Comparison of ENCODE assay signal across 11 cellular contexts in genomic region chr1:234188454-234188792, GRCh38.
DNase-seq lines count a peak whose midpoint lies in the region; ATAC-seq and TF ChIP-seq lines count a peak whose summit lies in the region.
"Had no signal": no experiment of that assay in that cellular context is flagged by ENCODE, and none has a peak within 500 bp of the region (broad histone marks: within the 10 kb centered on the region; RNA-seq: fewer than 3 reads in every experiment).

No MANE protein-coding gene starts in this region.

- peak; percentile 46; the same call in 1 of the 2 replicates for TF ChIP-seq CTCF in GM12874 (IDR thresholded peaks at IDR 0.05; ENCODE audit: insufficient read depth, low read depth, low read length)
- TF ChIP-seq CTCF in suprapubic skin (IDR thresholded peaks at IDR 0.05): no peak
- no peak for TF ChIP-seq CTCF in lower leg skin (IDR thresholded peaks at IDR 0.05)

- ATAC-seq in HG02885 (IDR thresholded peaks at IDR 0.05; ENCODE audit: poor library complexity, unreplicated experiment): no peak

- H3K9me3 ChIP-seq in suprapubic skin: peaks cover 6% of the 10 kb centered on the region

- H3K4me1 ChIP-seq in suprapubic skin: no peaks in the 10 kb centered on the region

- no peak for TF ChIP-seq EP300 in suprapubic skin (IDR thresholded peaks at IDR 0.05)

- 44% methylated on average over 3 of the region's 3 CpGs for WGBS in suprapubic skin
- 37 to 42% methylated on average over 3 of the region's 3 CpGs for WGBS in lower leg skin, 2 donors

- no peaks in the 10 kb centered on the region for H3K36me3 ChIP-seq in suprapubic skin

- intact Hi-C loops in lower leg skin (cut with DNase I; ENCODE audit: low total_unique reads): no loop called here

- no peak overlapping the region for H3K27ac ChIP-seq in suprapubic skin

- DNase-seq in A172 (ENCODE audit: low spot score) (peak; percentile 24), NCI-H526 treated with DMSO at 0.1 percent for 48 hours (lab: John Stamatoyannopoulos, UW) (peak; percentile 52), dermis blood vessel endothelial cell (peak; percentile 17), superior temporal gyrus (ENCODE audit: extremely low spot score) (no peak), suprapubic skin (ENCODE audit: low spot score in 2 of 2) (no peak), lower leg skin (ENCODE audit: low spot score in 2 of 2) (no peak)
- DNase-seq: activated T-cell treated with anti-CD3 and anti-CD28 coated beads, Interleukin-2, amount 50 U/mL, for 1 hour; posterior cingulate gyrus; RPMI8226 had no signal

- H3K4me3 ChIP-seq in suprapubic skin (no peak overlapping the region), lower leg skin (ENCODE audit: low read depth, poor library complexity, severe bottlenecking) (no peak overlapping the region)

- TF ChIP-seq POLR2A in suprapubic skin (IDR thresholded peaks at IDR 0.05) (no peak), lower leg skin (IDR thresholded peaks at IDR 0.05) (no peak)

- H3K27me3 ChIP-seq in suprapubic skin: peaks cover 11% of the 10 kb centered on the region

Comparison
In these comparisons a context has a peak if more than half of its experiments do, and no peak if none do; other contexts are left out.
1. DNase-seq: peak in A172 (single experiment), NCI-H526 treated with DMSO at 0.1 percent for 48 hours (single experiment) and dermis blood vessel endothelial cell (single experiment); none in superior temporal gyrus (single experiment), suprapubic skin (0 of 2) and lower leg skin (0 of 2).